ENCODE assay signal across 20 cellular contexts in the genomic region with DNA sequence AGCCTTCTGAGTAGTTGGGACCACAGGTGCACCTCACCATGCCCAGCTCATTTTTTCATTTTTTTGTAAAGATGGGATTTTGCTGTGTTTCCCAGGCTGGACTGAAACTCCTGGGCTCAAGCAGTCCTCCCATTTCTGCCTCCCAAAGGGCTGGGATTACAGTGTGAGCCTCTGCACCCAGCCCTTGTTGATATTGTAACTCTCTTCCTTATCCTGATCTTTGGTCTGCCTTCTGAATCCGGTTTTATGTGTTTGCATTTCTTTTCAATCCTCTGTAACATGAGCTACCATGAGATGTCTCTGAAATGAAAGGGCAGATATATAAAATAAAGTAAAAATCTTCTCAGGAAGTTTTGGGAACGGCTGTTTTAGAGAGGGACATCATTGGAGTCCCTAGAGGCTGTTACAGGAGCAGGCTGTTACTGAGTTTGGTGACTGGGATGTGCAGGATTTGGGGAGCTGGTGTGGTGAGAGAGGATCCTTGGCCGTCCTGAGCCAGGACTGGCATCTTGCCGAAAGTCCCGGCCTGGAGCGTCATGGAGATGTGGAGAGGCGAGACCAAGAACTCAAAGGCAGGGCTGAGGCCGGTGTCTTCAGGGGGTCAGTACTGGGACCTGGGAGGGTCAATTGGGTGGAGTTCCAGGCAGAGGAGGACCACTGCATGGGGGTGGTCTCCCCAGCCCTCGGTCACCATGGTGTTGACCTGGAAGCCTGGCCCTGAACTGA. TPM values are rescaled to one million over a fixed set of nuclear protein-coding genes. Genes with fewer than 3 reads are reported as not detected.
"Had no signal": no experiment of that assay in that cellular context is flagged by ENCODE, and none has a peak within 500 bp of the region (broad histone marks: within the 10 kb centered on the region; RNA-seq: fewer than 3 reads in every experiment).

No MANE protein-coding gene starts in this region.

- H3K4me3 ChIP-seq: esophagus muscularis mucosa, gastrocnemius medialis, left ventricle myocardium inferior, lower lobe of right lung, suprapubic skin, thyroid gland, uterus had no signal

- DNase-seq: effector memory CD8-positive, alpha-beta T cell; gastrocnemius medialis; glutamatergic neuron; immature natural killer cell; left ventricle myocardium inferior; lower lobe of right lung; naive B cell; right cardiac atrium; stimulated activated CD4-positive, alpha-beta T cell treated with anti-CD3 and anti-CD28 coated beads, Interleukin-4, amount 100 ng/mL, for 1 hour; stimulated activated CD8-positive, alpha-beta memory T cell treated with anti-CD3 and anti-CD28 coated beads, Interleukin-4, amount 100 ng/mL, for 48 hours; stimulated activated naive CD8-positive, alpha-beta T cell treated with anti-CD3 and anti-CD28 coated beads, Interleukin-15, Interleukin-2, amounts not matched to agents 100 U/mL and 50 U/mL, for 24 hours; thyroid gland; uterus had no signal

- H3K27me3 ChIP-seq: neutrophil, thyroid gland, uterus had no signal

- H3K9me3 ChIP-seq: esophagus muscularis mucosa, gastrocnemius medialis, left ventricle myocardium inferior, lower lobe of right lung, neutrophil, suprapubic skin, thyroid gland, uterus had no signal

- H3K36me3 ChIP-seq: esophagus muscularis mucosa, gastrocnemius medialis, left ventricle myocardium inferior, suprapubic skin, thyroid gland, uterus had no signal

- ATAC-seq: effector memory CD8-positive, alpha-beta T cell; gastrocnemius medialis; right cardiac atrium; stimulated activated effector memory CD8-positive, alpha-beta T cell treated with anti-CD3 and anti-CD28 coated beads, Interleukin-12 subunit alpha, Interleukin-12 subunit beta, amount 100 ng/mL, for 72 hours; stimulated activated naive CD8-positive, alpha-beta T cell treated with anti-CD3 and anti-CD28 coated beads, Interleukin-15, Interleukin-2, amounts not matched to agents 100 U/mL and 50 U/mL, for 24 hours had no signal

- H3K4me1 ChIP-seq: esophagus muscularis mucosa, gastrocnemius medialis, left ventricle myocardium inferior, lower lobe of right lung, suprapubic skin, thyroid gland, uterus had no signal

- H3K27ac ChIP-seq: epithelial cell of prostate, esophagus muscularis mucosa, gastrocnemius medialis, left ventricle myocardium inferior, lower lobe of right lung, neutrophil, suprapubic skin, thyroid gland, uterus had no signal

RNA-seq across cellular contexts. Expression of a gene that starts 39.4 kb away (rescaled TPM):
- total RNA-seq: fibroblast of villous mesenchyme, left ventricle myocardium inferior, osteocyte, right cardiac atrium had no signal
